Comparison of ENCODE assay signal across 8 cellular contexts in the genomic region with DNA sequence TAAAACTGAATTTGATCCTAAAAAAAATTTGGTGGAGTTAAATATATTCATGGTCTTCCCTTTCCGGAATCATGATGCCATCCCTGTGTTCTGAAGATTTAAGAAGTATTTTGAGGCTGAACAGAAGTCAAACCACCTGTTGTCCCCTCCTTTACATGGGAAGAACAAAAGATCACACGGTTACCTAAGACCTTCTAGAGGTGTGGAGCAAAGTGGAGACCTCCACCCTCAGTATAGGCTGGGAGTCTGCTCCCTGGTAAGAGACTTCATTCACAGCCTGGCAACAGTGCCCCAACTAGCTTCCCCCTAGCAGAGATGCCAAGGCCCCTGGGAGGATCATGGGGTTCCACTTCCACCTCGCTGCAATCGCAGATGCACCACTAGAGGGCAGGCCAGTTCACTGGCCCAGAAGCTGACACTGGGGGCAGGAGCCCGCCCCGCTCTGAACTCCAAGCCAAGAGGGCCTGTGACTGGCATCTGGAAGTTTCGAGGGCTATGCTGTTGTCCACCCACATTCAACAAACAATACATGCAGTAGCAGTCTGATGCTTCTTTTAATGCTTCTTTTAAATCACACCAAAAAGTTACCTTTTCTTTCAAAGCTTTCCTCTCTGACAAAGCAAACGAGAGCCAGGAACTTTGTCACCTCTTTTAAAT. TPM values are rescaled to one million over a fixed set of nuclear protein-coding genes. Genes with fewer than 3 reads are reported as not detected.
DNase-seq lines count a peak whose midpoint lies in the region; ATAC-seq lines count a peak whose summit lies in the region.

No MANE protein-coding gene starts in this region.

- H3K4me3 Mint-ChIP-seq in activated CD8-positive, alpha-beta memory T cell treated with anti-CD3 and anti-CD28 coated beads, Interleukin-2, amount 10 ng/mL, durations not matched to agents 7 days and 5 days: no peak overlapping the region
- peak overlapping the region in 2 of 8 donors; percentile 51 to 60 for H3K4me3 Mint-ChIP-seq in naive B cell
- H3K4me3 Mint-ChIP-seq in stimulated activated effector memory CD8-positive, alpha-beta T cell treated with anti-CD3 and anti-CD28 coated beads, Interleukin-12 subunit alpha, Interleukin-12 subunit beta, amount 100 ng/mL, for 72 hours: no peak overlapping the region

- H3K27ac Mint-ChIP-seq in activated CD8-positive, alpha-beta memory T cell treated with anti-CD3 and anti-CD28 coated beads, Interleukin-2, amount 10 ng/mL, durations not matched to agents 7 days and 5 days: peak overlapping the region; percentile 78
- H3K27ac Mint-ChIP-seq in naive B cell: peak overlapping the region in 2 of 6 donors; percentile 73 to 76
- H3K27ac Mint-ChIP-seq in stimulated activated effector memory CD8-positive, alpha-beta T cell treated with anti-CD3 and anti-CD28 coated beads, Interleukin-12 subunit alpha, Interleukin-12 subunit beta, amount 100 ng/mL, for 72 hours: no peak overlapping the region

- no peaks in the 10 kb centered on the region for H3K9me3 Mint-ChIP-seq in activated CD8-positive, alpha-beta memory T cell treated with anti-CD3 and anti-CD28 coated beads, Interleukin-2, amount 10 ng/mL, durations not matched to agents 7 days and 5 days (ENCODE audit: low read depth)
- H3K9me3 Mint-ChIP-seq in naive B cell: no peaks in the 10 kb centered on the region
- H3K9me3 Mint-ChIP-seq in stimulated activated effector memory CD8-positive, alpha-beta T cell treated with anti-CD3 and anti-CD28 coated beads, Interleukin-12 subunit alpha, Interleukin-12 subunit beta, amount 100 ng/mL, for 72 hours: no peaks in the 10 kb centered on the region

- CTCF ChIA-PET in activated CD8-positive, alpha-beta memory T cell treated with anti-CD3 and anti-CD28 coated beads, Interleukin-2, amount 10 ng/mL, durations not matched to agents 7 days and 5 days (lab: Charles Lee): interaction anchor here (0.6 to 4.2 kb wide), 48 partner anchors 9 to 570 kb away, joined by 3 to 90 read pairs (median 4); partner anchors contain the start of genes ANKRD6, LYRM2, PNRC1 and RRAGD

- peaks cover 43% of the 10 kb centered on the region for H3K4me1 Mint-ChIP-seq in activated CD8-positive, alpha-beta memory T cell treated with anti-CD3 and anti-CD28 coated beads, Interleukin-2, amount 10 ng/mL, durations not matched to agents 7 days and 5 days
- peaks cover 12 to 39% (median 20%) of the 10 kb centered on the region in 3 donors for H3K4me1 Mint-ChIP-seq in naive B cell
- H3K4me1 Mint-ChIP-seq in stimulated activated effector memory CD8-positive, alpha-beta T cell treated with anti-CD3 and anti-CD28 coated beads, Interleukin-12 subunit alpha, Interleukin-12 subunit beta, amount 100 ng/mL, for 72 hours: peaks cover 23% of the 10 kb centered on the region

- peaks cover 17% of the 10 kb centered on the region for H3K27me3 Mint-ChIP-seq in activated CD8-positive, alpha-beta memory T cell treated with anti-CD3 and anti-CD28 coated beads, Interleukin-2, amount 10 ng/mL, durations not matched to agents 7 days and 5 days
- H3K27me3 Mint-ChIP-seq in naive B cell: no peaks in the 10 kb centered on the region

- H3K36me3 Mint-ChIP-seq in activated CD8-positive, alpha-beta memory T cell treated with anti-CD3 and anti-CD28 coated beads, Interleukin-2, amount 10 ng/mL, durations not matched to agents 7 days and 5 days: peaks cover 3% of the 10 kb centered on the region
- no peaks in the 10 kb centered on the region for H3K36me3 Mint-ChIP-seq in naive B cell
- no peaks in the 10 kb centered on the region for H3K36me3 Mint-ChIP-seq in stimulated activated effector memory CD8-positive, alpha-beta T cell treated with anti-CD3 and anti-CD28 coated beads, Interleukin-12 subunit alpha, Interleukin-12 subunit beta, amount 100 ng/mL, for 72 hours

- peak; percentile 36 for DNase-seq in CMK (ENCODE audit: low read depth)
- peak; percentile 55 for DNase-seq in NOMO-1 treated with DMSO at 0.1 percent for 48 hours (lab: John Stamatoyannopoulos, UW; ENCODE audit: unreplicated experiment)
- DNase-seq in activated CD8-positive, alpha-beta memory T cell treated with anti-CD3 and anti-CD28 coated beads, Interleukin-2, amount 10 ng/mL, durations not matched to agents 7 days and 5 days: peak; percentile 89
- peak; percentile 23 for DNase-seq in epidermal melanocyte (ENCODE audit: insufficient read length, low spot score)
- DNase-seq in naive B cell: peak; percentile 80
- peak; percentile 74 to 87 for DNase-seq in stimulated activated effector memory CD8-positive, alpha-beta T cell treated with anti-CD3 and anti-CD28 coated beads, Interleukin-12 subunit alpha, Interleukin-12 subunit beta, amount 100 ng/mL, for 72 hours (ENCODE audit: low spot score in 2 of 2)

- ATAC-seq in GM19438 (IDR thresholded peaks at IDR 0.05; ENCODE audit: low read depth, unreplicated experiment) (peak; percentile 57), HG03457 (IDR thresholded peaks at IDR 0.05; ENCODE audit: unreplicated experiment) (peak; percentile 49), naive B cell (ENCODE audit: low read depth in 2 of 2) (peak; percentile 70 to 80)
- peak; percentile 82 for ATAC-seq in activated CD8-positive, alpha-beta memory T cell treated with anti-CD3 and anti-CD28 coated beads, Interleukin-2, amount 10 ng/mL, durations not matched to agents 7 days and 5 days
- ATAC-seq in stimulated activated effector memory CD8-positive, alpha-beta T cell treated with anti-CD3 and anti-CD28 coated beads, Interleukin-12 subunit alpha, Interleukin-12 subunit beta, amount 100 ng/mL, for 72 hours: peak; percentile 79

RNA-seq across cellular contexts. Expression of gene UBE2J1, which starts 19.5 kb away (rescaled TPM):
- 10 to 100 TPM; 26.1 to 31.2 TPM for total RNA-seq in activated CD8-positive, alpha-beta memory T cell treated with anti-CD3 and anti-CD28 coated beads, Interleukin-2, amount 10 ng/mL, durations not matched to agents 7 days and 5 days
- polyA plus RNA-seq in naive B cell (ENCODE audit: low read depth in 6 of 6): 100 to 1,000 TPM in 4 of 6 donors, 10 to 100 TPM in 2; 84.4 to 147 (median 112) TPM

RNA-seq across cellular contexts. Expression of gene RRAGD, which starts 40.1 kb away (rescaled TPM):
- 1 to 10 TPM; 1.3 to 5.7 TPM for total RNA-seq in activated CD8-positive, alpha-beta memory T cell treated with anti-CD3 and anti-CD28 coated beads, Interleukin-2, amount 10 ng/mL, durations not matched to agents 7 days and 5 days
- polyA plus RNA-seq in naive B cell (ENCODE audit: low read depth in 6 of 6): under 1 TPM; 0.21 to 0.68 (median 0.55) TPM

RNA-seq across cellular contexts. Expression of gene GABRR2, which starts 56.9 kb away (rescaled TPM):
- total RNA-seq in activated CD8-positive, alpha-beta memory T cell treated with anti-CD3 and anti-CD28 coated beads, Interleukin-2, amount 10 ng/mL, durations not matched to agents 7 days and 5 days: 1 to 10 TPM in 1 of 2 experiments, under 1 TPM in 1; 0.67 to 1.0 TPM
- under 1 TPM in 1 of 6 donors, not detected in 5; 0.49 TPM for polyA plus RNA-seq in naive B cell (ENCODE audit: low read depth in 6 of 6)

Comparison
In these comparisons a context has a peak if more than half of its experiments do, and no peak if none do; other contexts are left out.
1. Peak in every context shown above with its lines: DNase-seq and ATAC-seq.
2. DNase-seq: peak in every context shown above with its lines; median percentile 89 in activated CD8-positive, alpha-beta memory T cell treated with anti-CD3 and anti-CD28 coated beads, Interleukin-2, amount 10 ng/mL, durations not matched to agents 7 days and 5 days; 80 in stimulated activated effector memory CD8-positive, alpha-beta T cell treated with anti-CD3 and anti-CD28 coated beads, Interleukin-12 subunit alpha, Interleukin-12 subunit beta, amount 100 ng/mL, for 72 hours; 80 in naive B cell; 55 in NOMO-1 treated with DMSO at 0.1 percent for 48 hours; 36 in CMK; 23 in epidermal melanocyte.